8 cellular contexts compared by ENCODE assay signal in the genomic region with DNA sequence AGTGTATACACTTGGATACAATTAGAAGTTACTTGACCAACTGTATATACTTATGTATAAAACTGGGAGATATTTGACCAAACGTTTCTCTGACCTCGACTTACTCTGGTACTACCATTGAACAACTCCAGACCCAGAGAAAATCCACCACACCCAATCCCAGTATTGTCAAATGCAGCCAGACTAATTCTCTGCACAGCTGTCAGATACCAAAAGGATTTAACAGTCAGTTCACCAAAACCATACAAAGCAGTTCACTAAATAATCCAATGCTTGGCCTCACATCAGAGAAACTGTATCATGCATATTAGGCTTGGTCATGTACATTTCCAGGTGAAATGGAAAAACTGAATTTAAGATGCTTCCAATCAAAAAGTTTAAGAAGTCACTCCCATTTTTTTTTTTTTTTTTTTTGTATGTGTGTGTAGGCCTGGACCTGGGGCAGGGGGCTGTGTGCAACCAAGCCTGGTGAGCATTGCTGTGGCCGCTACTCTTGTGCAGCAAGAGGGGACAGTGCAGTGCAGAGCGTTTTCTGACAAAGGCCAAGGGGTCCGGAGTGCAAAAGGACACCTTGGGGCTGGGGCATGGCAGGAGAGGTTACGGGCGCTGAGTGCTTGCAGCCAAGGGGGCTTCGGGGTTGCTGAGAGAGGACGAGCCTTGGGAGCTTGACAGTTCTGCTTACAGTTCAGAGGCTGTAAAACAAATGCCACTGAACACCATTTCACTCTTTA. TPM values are rescaled to one million over a fixed set of nuclear protein-coding genes. Genes with fewer than 3 reads are reported as not detected.
DNase-seq lines count a peak whose midpoint lies in the region; ATAC-seq, FAIRE-seq and TF ChIP-seq lines count a peak whose summit lies in the region.

No MANE protein-coding gene starts in this region.

- no peaks in the 10 kb centered on the region for H3K27me3 Mint-ChIP-seq in mesothelial cell of epicardium (ENCODE audit: low read depth)

- BruUV-seq in GM12878 (replicated peaks; lab: Mats Ljungman, UMichigan) = TSS peak; percentile 61

- in situ Hi-C loops in GM12878 (cut with MboI) = no loop called here

- H3K9me3 ChIP-seq in heart right ventricle (no peaks in the 10 kb centered on the region), GM12878 (replicated peaks; ENCODE audit: control insufficient read depth, insufficient read depth, low read length) (no peaks in the 10 kb centered on the region), aorta (ENCODE audit: control insufficient read depth, low read length) (no peaks in the 10 kb centered on the region)

- H3K36me3 Mint-ChIP-seq in mesothelial cell of epicardium = no peaks in the 10 kb centered on the region

- DNase-seq in heart right ventricle (no peak), left cardiac atrium (no peak), GM12878 (ENCODE audit: low read depth, low spot score) (no peak), mesothelial cell of epicardium (ENCODE audit: low spot score in 2 of 2, unreplicated experiment in 2 of 2) (no peak), aorta (peak in 1 of 2 donors; percentile 46), SKM-1 treated with dmso at 0.1 percent for 144 hours (lab: John Stamatoyannopoulos, UW; ENCODE audit: unreplicated experiment) (no peak)
- DNase-seq in stimulated activated CD4-positive, alpha-beta T cell treated with anti-CD3 and anti-CD28 coated beads, Interleukin-2, amount 100 ng/mL, for 48 hours = no peak

- no peak for TF ChIP-seq POLR2A in GM12878 (IDR thresholded peaks at IDR 0.05; ENCODE audit: low read depth, low read length)

- H3K4me3 Mint-ChIP-seq in mesothelial cell of epicardium = peak overlapping the region; percentile 93

- peak overlapping the region; percentile 85 for H3K27ac Mint-ChIP-seq in mesothelial cell of epicardium

- H3K4me3 ChIP-seq in heart right ventricle = peak overlapping the region; percentile 69 to 98 (median 90)
- peak overlapping the region; percentile 73 for H3K4me3 ChIP-seq in GM12878
- H3K4me3 ChIP-seq in aorta (ENCODE audit: low read length in 2 of 2) = peak overlapping the region; percentile 83 to 92

- TF ChIP-seq CTCF in heart right ventricle (IDR thresholded peaks at IDR 0.05) (no peak), GM12878 (IDR thresholded peaks at IDR 0.05 in 2 of 3, conservative IDR thresholded peaks at IDR 0.05 in 1 of 3; ENCODE audit: control insufficient read depth in 2 of 3, extremely low read depth in 1 of 3, insufficient read depth in 1 of 3, low read depth in 3 of 3, low read length in 3 of 3) (no peak), mesothelial cell of epicardium (IDR thresholded peaks at IDR 0.05; ENCODE audit: unreplicated experiment) (no peak)

- POLR2A ChIA-PET in GM12878 (lab: Charles Lee) = interaction anchor here (0.6 to 3.1 kb wide), 4 partner anchors 8 to 137 kb away, joined by 3 to 16 read pairs (median 8); a partner anchor contains a TSS

- no peaks in the 10 kb centered on the region for H3K27me3 ChIP-seq in heart right ventricle
- H3K27me3 ChIP-seq in GM12878 (replicated peaks in 1 of 2; ENCODE audit: control insufficient read depth in 2 of 2, insufficient read depth in 2 of 2, low read length in 1 of 2) = no peaks in the 10 kb centered on the region
- no peaks in the 10 kb centered on the region for H3K27me3 ChIP-seq in aorta (ENCODE audit: control insufficient read depth in 1 of 2, insufficient read depth in 2 of 2, low read length in 1 of 2)

- no peak for FAIRE-seq in GM12878 (lab: Jason Lieb, UNC)

- H3K4me1 ChIP-seq in heart right ventricle (peaks cover 0 to 74% (median 57%) of the 10 kb centered on the region in 9 donors), GM12878 (ENCODE audit: control insufficient read depth, insufficient read depth, low read length) (no peaks in the 10 kb centered on the region), aorta (ENCODE audit: control insufficient read depth in 1 of 2, insufficient read depth in 2 of 2, low read length in 2 of 2) (no peaks in the 10 kb centered on the region)

- SMC1A ChIA-PET in GM12878 (lab: Charles Lee; ENCODE audit: uncharacterized antibody, unreplicated experiment) = interaction anchor here (1.3 to 1.5 kb wide), 2 partner anchors 13 to 531 kb away, joined by 3 to 4 read pairs; no protein-coding TSS in a partner anchor

- RAD21 ChIA-PET in GM12878 (lab: Charles Lee; ENCODE audit: unreplicated experiment) = interaction anchor here (1.0 kb wide), 1 partner anchor 63 kb away, joined by 3 read pairs; no protein-coding TSS in a partner anchor

- intact Hi-C loops in heart right ventricle (cut with DNase I) (loop anchor here in 3 of 10 donors (5.0 to 10.0 kb wide), 5 partner anchors 55 to 137 kb away; a partner anchor contains a TSS), left cardiac atrium (cut with DNase I) (loop anchor here in 1 of 2 donors (5.0 kb wide), 1 partner anchor 93 kb away; a partner anchor contains a TSS), GM12878 (cut with micrococcal nuclease; ENCODE audit: unreplicated experiment) (loop anchor here (2.0 to 5.0 kb wide), 2 partner anchors 193 to 311 kb away; no protein-coding TSS in a partner anchor), aorta (cut with DNase I) (loop anchor here (5.0 to 10.0 kb wide), 3 partner anchors 65 to 1805 kb away; a partner anchor contains a TSS)

- no peaks in the 10 kb centered on the region for H4K20me1 ChIP-seq in GM12878 (ENCODE audit: control insufficient read depth, insufficient read depth)

- CTCF ChIA-PET in GM12878 (lab: Yijun Ruan, JAX) = interaction anchor here (0.6 to 1.3 kb wide), 5 partner anchors 63 to 1425 kb away, joined by 3 to 8 read pairs (median 3); no protein-coding TSS in a partner anchor

- H3K36me3 ChIP-seq in heart right ventricle (no peaks in the 10 kb centered on the region), GM12878 (ENCODE audit: control insufficient read depth in 2 of 2, insufficient read depth in 2 of 2, low read length in 1 of 2) (no peaks in the 10 kb centered on the region; a peak in 1 of 4 replicates), aorta (ENCODE audit: control insufficient read depth in 1 of 2, insufficient read depth in 2 of 2, low read length in 1 of 2) (no peaks in the 10 kb centered on the region)

- no peak for TF ChIP-seq EP300 in GM12878 (IDR thresholded peaks at IDR 0.05; ENCODE audit: borderline replicate concordance in 1 of 2, control insufficient read depth in 1 of 2, low read depth in 2 of 2, low read length in 2 of 2)

- H3K9me3 Mint-ChIP-seq in mesothelial cell of epicardium = no peaks in the 10 kb centered on the region

- peaks cover 93% of the 10 kb centered on the region for H3K79me2 ChIP-seq in GM12878 (ENCODE audit: control insufficient read depth, insufficient read depth, low read length)

- H3K27ac ChIP-seq in heart right ventricle (peak overlapping the region in 8 of 10 donors; percentile 93 to 98 (median 95)), GM12878 (ENCODE audit: control insufficient read depth, insufficient read depth) (peak overlapping the region; percentile 99; the same call in 1 of the 2 replicates), aorta (ENCODE audit: low read depth in 1 of 2, low read length in 2 of 2) (no peak overlapping the region)

- peaks cover 37% of the 10 kb centered on the region for H3K4me1 Mint-ChIP-seq in mesothelial cell of epicardium

- TF ChIP-seq RAD21 in GM12878 (IDR thresholded peaks at IDR 0.05; ENCODE audit: insufficient read depth, low read depth, low read length) = no peak

- no peak overlapping the region for H2AFZ ChIP-seq in GM12878 (ENCODE audit: control insufficient read depth, low read depth, low read length)

- peak overlapping the region; percentile 70 for H3K4me2 ChIP-seq in GM12878 (ENCODE audit: control insufficient read depth, insufficient read depth)

- no peak for ATAC-seq in heart right ventricle
- ATAC-seq in left cardiac atrium = no peak
- ATAC-seq in GM12878 = no peak
- ATAC-seq in aorta (ENCODE audit: low FRiP score) = no peak
- no peak for ATAC-seq in HG02571 (IDR thresholded peaks at IDR 0.05; ENCODE audit: unreplicated experiment)

- WGBS in heart right ventricle, 2 donors = 34% methylated on average over 9 of the region's 9 CpGs
- 71% methylated on average over 8 of the region's 9 CpGs for WGBS in GM12878 (ENCODE audit: insufficient coverage, insufficient replicate concordance, low lambda C conversion rate, missing lambda C conversion rate)
- 34 to 36% methylated on average over 9 of the region's 9 CpGs for WGBS in aorta, 2 donors

- H3K9ac ChIP-seq in GM12878 (ENCODE audit: control insufficient read depth, insufficient read depth, low read length) = peak overlapping the region; percentile 81; the same call in 1 of the 2 replicates

RNA-seq across cellular contexts. Expression of a gene that starts 1.4 kb away (rescaled TPM):
- total RNA-seq in heart right ventricle = 10 to 100 TPM; 52.4 to 67.5 (median 61.0) TPM
- polyA plus RNA-seq in heart right ventricle = 10 to 100 TPM; 23.0 to 26.7 TPM
- total RNA-seq in left cardiac atrium = 10 to 100 TPM; 50.0 to 53.4 TPM
- total RNA-seq in GM12878 (2013; cell fraction: nucleolus; rRNA removed) = 56.3 and 56.4 TPM in 2 replicates
- total RNA-seq in GM12878 (2014; rRNA removed) = 44.0 and 44.8 TPM in 2 replicates
- 62.3 and 64.1 TPM in 2 replicates for total RNA-seq in GM12878 (2014; rRNA removed; fragmentation: Illumina TruSeq; extraction: Trizol)
- total RNA-seq in GM12878 (2021) = 46.2 and 46.6 TPM in 2 replicates
- 16.9 TPM for polyA plus RNA-seq in GM12878 (2011; ENCODE audit: low read depth)
- 47.8 and 77.8 TPM in 2 replicates for polyA plus RNA-seq in GM12878 (2011; rRNA removed)
- polyA plus RNA-seq in GM12878 (2011; cell fraction: cytosol; rRNA removed) = 17.1 and 19.6 TPM in 2 replicates
- polyA plus RNA-seq in GM12878 (2011; cell fraction: nucleus; rRNA removed) = 12.2 and 16.6 TPM in 2 replicates
- 24.6 and 31.3 TPM in 2 replicates for polyA plus RNA-seq in GM12878 (2012)
- 57.1 and 68.3 TPM in 2 replicates for polyA plus RNA-seq in GM12878 (2014; fragmentation: Illumina TruSeq; extraction: Trizol)
- 10 to 100 TPM; 12.7 to 22.6 TPM for polyA plus RNA-seq in GM12878 (2014; fragmentation: Nextera tagmentation; extraction: Ambion mirVana)
- 34.2 and 38.5 TPM in 2 replicates for polyA plus RNA-seq in GM12878 (2014; rRNA removed)
- 10 to 100 TPM; 33.6 to 33.8 TPM for polyA plus RNA-seq in GM12878 (2016; fragmentation: Nextera tagmentation; extraction: Ambion mirVana)
- polyA minus RNA-seq in GM12878 (2011; rRNA and poly(A)+ RNA removed) = 30.4 and 44.3 TPM in 2 replicates
- 23.1 and 25.9 TPM in 2 replicates for polyA minus RNA-seq in GM12878 (2011; cell fraction: cytosol; rRNA and poly(A)+ RNA removed)
- 11.5 and 17.9 TPM in 2 replicates for polyA minus RNA-seq in GM12878 (2011; cell fraction: nucleus; rRNA and poly(A)+ RNA removed)
- total RNA-seq in mesothelial cell of epicardium = 36.5 to 37.3 TPM (median 37.1 TPM) in 3 replicates
- total RNA-seq in aorta = 10 to 100 TPM; 30.8 to 33.9 TPM
- 10 to 100 TPM; 17.1 to 18.9 TPM for polyA plus RNA-seq in aorta

RNA-seq across cellular contexts. Expression of a gene that starts 1.8 kb away (rescaled TPM):
- total RNA-seq in heart right ventricle (1 to 10 TPM; 2.2 to 5.3 (median 4.0) TPM), left cardiac atrium (1 to 10 TPM; 2.8 to 3.1 TPM), GM12878 (2014; rRNA removed) (2.8 and 4.4 TPM in 2 replicates), GM12878 (2014; rRNA removed; fragmentation: Illumina TruSeq; extraction: Trizol) (3.7 and 4.2 TPM in 2 replicates), GM12878 (2021) (2.4 and 2.5 TPM in 2 replicates), mesothelial cell of epicardium (4.3 to 4.9 TPM (median 4.4 TPM) in 3 replicates), aorta (1 to 10 TPM; 2.8 to 5.1 TPM)
- polyA plus RNA-seq in heart right ventricle (1 to 10 TPM; 1.2 to 2.2 TPM), GM12878 (2011; rRNA removed) (3.7 and 4.1 TPM in 2 replicates), GM12878 (2014; fragmentation: Illumina TruSeq; extraction: Trizol) (3.4 and 3.5 TPM in 2 replicates), GM12878 (2014; fragmentation: Nextera tagmentation; extraction: Ambion mirVana) (1 to 10 TPM; 2.1 to 2.5 TPM), GM12878 (2014; rRNA removed) (2.4 and 2.5 TPM in 2 replicates), GM12878 (2016; fragmentation: Nextera tagmentation; extraction: Ambion mirVana) (1 to 10 TPM; 2.5 to 3.3 TPM), aorta (10 to 100 TPM in 1 of 2 donors, 1 to 10 TPM in 1; 6.5 to 12.8 TPM)
- 22.9 and 24.1 TPM in 2 replicates for total RNA-seq in GM12878 (2013; cell fraction: nucleolus; rRNA removed)
- polyA plus RNA-seq in GM12878 (2011; ENCODE audit: low read depth) = 0.88 TPM
- polyA plus RNA-seq in GM12878 (2011; cell fraction: cytosol; rRNA removed) = 3.0 and 4.0 TPM in 2 replicates
- polyA plus RNA-seq in GM12878 (2011; cell fraction: nucleus; rRNA removed) = 4.0 and 4.7 TPM in 2 replicates
- polyA plus RNA-seq in GM12878 (2012) = 1.2 and 1.3 TPM in 2 replicates
- polyA minus RNA-seq in GM12878 (2011; rRNA and poly(A)+ RNA removed) = 8.3 and 9.8 TPM in 2 replicates
- 1.6 and 1.9 TPM in 2 replicates for polyA minus RNA-seq in GM12878 (2011; cell fraction: cytosol; rRNA and poly(A)+ RNA removed)
- polyA minus RNA-seq in GM12878 (2011; cell fraction: nucleus; rRNA and poly(A)+ RNA removed) = 11.8 and 14.8 TPM in 2 replicates

Comparison
In these comparisons a context has a peak if more than half of its experiments do, and no peak if none do; other contexts are left out.
1. H3K27ac ChIP-seq: peak in heart right ventricle (8 of 10) and GM12878 (single experiment); none in aorta (0 of 2).
2. Peak in every context shown above with its lines, with median percentiles within 50 percentile points of each other: H3K4me3 ChIP-seq.